In genomic region chr20:48807586-48808381, GRCh38 we compare ENCODE assay signal across 16 cellular contexts. TPM values are rescaled to one million over a fixed set of nuclear protein-coding genes. Genes with fewer than 3 reads are reported as not detected.
DNase-seq lines count a peak whose midpoint lies in the region; ATAC-seq, FAIRE-seq and TF ChIP-seq lines count a peak whose summit lies in the region.
"Had no signal": no experiment of that assay in that cellular context is flagged by ENCODE, and none has a peak within 500 bp of the region (broad histone marks: within the 10 kb centered on the region; RNA-seq: fewer than 3 reads in every experiment).

No MANE protein-coding gene starts in this region.

- TF ChIP-seq CTCF in dorsolateral prefrontal cortex (IDR thresholded peaks at IDR 0.05 in 54 of 56, conservative IDR thresholded peaks at IDR 0.05 in 2 of 56; ENCODE audit: low read depth in 1 of 56, partially characterized antibody in 56 of 56) = peak in 3 of 56 donors; percentile 6 to 27 (median 10)
- no peak for TF ChIP-seq CTCF in osteocyte (IDR thresholded peaks at IDR 0.05)
- no peak for TF ChIP-seq CTCF in HFFc6 (IDR thresholded peaks at IDR 0.05)

- POLR2A ChIA-PET in activated naive CD8-positive, alpha-beta T cell treated with anti-CD3 and anti-CD28 coated beads, Interleukin-2, amount 10 ng/mL, durations not matched to agents 7 days and 5 days (lab: Charles Lee) = interaction anchor here (1.3 kb wide), 1 partner anchor 11 kb away, joined by 3 read pairs; no protein-coding TSS in a partner anchor

- H3K27ac ChIP-seq in dorsolateral prefrontal cortex = peak overlapping the region; percentile 25 to 97 (median 90)
- peak overlapping the region; percentile 93 for H3K27ac ChIP-seq in layer of hippocampus (ENCODE audit: low read depth, low read length)
- H3K27ac ChIP-seq: tibial artery had no signal

- peak overlapping the region in 18 of 59 donors; percentile 1 to 49 (median 12) for H3K4me3 ChIP-seq in dorsolateral prefrontal cortex
- H3K4me3 ChIP-seq: tibial artery had no signal

- no peaks in the 10 kb centered on the region for H3K27me3 ChIP-seq in dorsolateral prefrontal cortex
- no peaks in the 10 kb centered on the region for H3K27me3 ChIP-seq in layer of hippocampus (ENCODE audit: control insufficient read depth, insufficient read depth, low read length)
- H3K27me3 ChIP-seq: tibial artery had no signal

- ATAC-seq in activated naive CD8-positive, alpha-beta T cell treated with anti-CD3 and anti-CD28 coated beads, Interleukin-2, amount 10 ng/mL, durations not matched to agents 7 days and 5 days (ENCODE audit: low read depth) = no peak
- ATAC-seq in GM19395 (IDR thresholded peaks at IDR 0.05; ENCODE audit: unreplicated experiment) = no peak

- intact Hi-C loops in dorsolateral prefrontal cortex (cut with DNase I) = loop anchor here in 1 of 2 donors (1.0 to 5.0 kb wide), 2 partner anchors 55 to 150 kb away; no protein-coding TSS in a partner anchor

- DNase-seq in activated naive CD8-positive, alpha-beta T cell treated with anti-CD3 and anti-CD28 coated beads, Interleukin-2, amount 10 ng/mL, durations not matched to agents 7 days and 5 days = no peak
- no peak for DNase-seq in activated naive CD8-positive, alpha-beta T cell treated with anti-CD3 and anti-CD28 coated beads for 36 hours
- DNase-seq in dorsolateral prefrontal cortex (peak in 9 of 10 donors; percentile 43 to 81 (median 70)), urothelium cell line (ENCODE audit: low spot score) (no peak), osteocyte (ENCODE audit: extremely low spot score, unreplicated experiment) (no peak), HFFc6 (no peak)
- DNase-seq: ACHN, DMS 273 treated with DMSO at 0.1 percent for 48 hours, endodermal cell, kidney, NCI-H1694 treated with DMSO at 0.1 percent for 48 hours, NCI-H69 had no signal

- H3K4me1 Mint-ChIP-seq in activated naive CD8-positive, alpha-beta T cell treated with anti-CD3 and anti-CD28 coated beads, Interleukin-2, amount 10 ng/mL, durations not matched to agents 7 days and 5 days = peaks cover 25% of the 10 kb centered on the region
- H3K4me1 Mint-ChIP-seq in activated naive CD8-positive, alpha-beta T cell treated with anti-CD3 and anti-CD28 coated beads for 36 hours = peaks cover 39% of the 10 kb centered on the region
- no peaks in the 10 kb centered on the region for H3K4me1 Mint-ChIP-seq in osteocyte (ENCODE audit: unreplicated experiment)
- H3K4me1 Mint-ChIP-seq in HFFc6 (ENCODE audit: low read depth) = no peaks in the 10 kb centered on the region
- H3K4me1 Mint-ChIP-seq: endodermal cell had no signal

- H3K27me3 Mint-ChIP-seq in activated naive CD8-positive, alpha-beta T cell treated with anti-CD3 and anti-CD28 coated beads, Interleukin-2, amount 10 ng/mL, durations not matched to agents 7 days and 5 days = no peaks in the 10 kb centered on the region
- H3K27me3 Mint-ChIP-seq in activated naive CD8-positive, alpha-beta T cell treated with anti-CD3 and anti-CD28 coated beads for 36 hours = no peaks in the 10 kb centered on the region
- H3K27me3 Mint-ChIP-seq in osteocyte (ENCODE audit: unreplicated experiment) (no peaks in the 10 kb centered on the region), HFFc6 (ENCODE audit: insufficient read depth) (peaks cover 38% of the 10 kb centered on the region)

- peaks cover 8% of the 10 kb centered on the region for H3K9me3 Mint-ChIP-seq in activated naive CD8-positive, alpha-beta T cell treated with anti-CD3 and anti-CD28 coated beads, Interleukin-2, amount 10 ng/mL, durations not matched to agents 7 days and 5 days
- H3K9me3 Mint-ChIP-seq in activated naive CD8-positive, alpha-beta T cell treated with anti-CD3 and anti-CD28 coated beads for 36 hours = peaks cover 15% of the 10 kb centered on the region
- H3K9me3 Mint-ChIP-seq in osteocyte (ENCODE audit: unreplicated experiment) (no peaks in the 10 kb centered on the region), HFFc6 (peaks cover 18% of the 10 kb centered on the region)

- peak; percentile 17 for FAIRE-seq in urothelium cell line (lab: Jason Lieb, UNC)
- FAIRE-seq: kidney, RCC 7860 had no signal

- H3K36me3 Mint-ChIP-seq in activated naive CD8-positive, alpha-beta T cell treated with anti-CD3 and anti-CD28 coated beads, Interleukin-2, amount 10 ng/mL, durations not matched to agents 7 days and 5 days = peaks cover 64% of the 10 kb centered on the region
- peaks cover 50% of the 10 kb centered on the region for H3K36me3 Mint-ChIP-seq in activated naive CD8-positive, alpha-beta T cell treated with anti-CD3 and anti-CD28 coated beads for 36 hours
- peaks cover 2% of the 10 kb centered on the region for H3K36me3 Mint-ChIP-seq in osteocyte (ENCODE audit: unreplicated experiment)
- peaks cover 13% of the 10 kb centered on the region for H3K36me3 Mint-ChIP-seq in HFFc6 (ENCODE audit: low read depth)

- H3K4me3 Mint-ChIP-seq in activated naive CD8-positive, alpha-beta T cell treated with anti-CD3 and anti-CD28 coated beads, Interleukin-2, amount 10 ng/mL, durations not matched to agents 7 days and 5 days = no peak overlapping the region
- H3K4me3 Mint-ChIP-seq in activated naive CD8-positive, alpha-beta T cell treated with anti-CD3 and anti-CD28 coated beads for 36 hours = no peak overlapping the region
- H3K4me3 Mint-ChIP-seq in osteocyte (ENCODE audit: unreplicated experiment) = no peak overlapping the region
- no peak overlapping the region for H3K4me3 Mint-ChIP-seq in HFFc6
- H3K4me3 Mint-ChIP-seq: endodermal cell had no signal

- peak overlapping the region; percentile 1 for H3K27ac Mint-ChIP-seq in activated naive CD8-positive, alpha-beta T cell treated with anti-CD3 and anti-CD28 coated beads, Interleukin-2, amount 10 ng/mL, durations not matched to agents 7 days and 5 days
- no peak overlapping the region for H3K27ac Mint-ChIP-seq in activated naive CD8-positive, alpha-beta T cell treated with anti-CD3 and anti-CD28 coated beads for 36 hours
- H3K27ac Mint-ChIP-seq in osteocyte (ENCODE audit: unreplicated experiment) (no peak overlapping the region), HFFc6 (no peak overlapping the region)
- H3K27ac Mint-ChIP-seq: endodermal cell had no signal

RNA-seq across cellular contexts. Expression of gene PREX1, which starts 20.0 kb away (rescaled TPM):
- 100 to 1,000 TPM; 142 to 147 TPM for total RNA-seq in activated naive CD8-positive, alpha-beta T cell treated with anti-CD3 and anti-CD28 coated beads, Interleukin-2, amount 10 ng/mL, durations not matched to agents 7 days and 5 days
- total RNA-seq in activated naive CD8-positive, alpha-beta T cell treated with anti-CD3 and anti-CD28 coated beads for 36 hours = 10 to 100 TPM; 76.8 to 77.1 TPM
- 100 to 1,000 TPM in 76 of 120 experiments, 10 to 100 TPM in 44; 59.8 to 448 (median 117) TPM for total RNA-seq in dorsolateral prefrontal cortex
- total RNA-seq in osteocyte = 22.2 and 24.2 TPM in 2 replicates
- 1 to 10 TPM; 1.8 to 4.1 (median 2.8) TPM for total RNA-seq in HFFc6 (2021; fragmentation: NEBNext Ultra II Directional; extraction: Animal tissue kit (Norgen Biotek cat#: 25700))

Comparison
In these comparisons a context has a peak if more than half of its experiments do, and no peak if none do; other contexts are left out.
1. DNase-seq: peak in dorsolateral prefrontal cortex (9 of 10); none in activated naive CD8-positive, alpha-beta T cell treated with anti-CD3 and anti-CD28 coated beads, Interleukin-2, amount 10 ng/mL, durations not matched to agents 7 days and 5 days (single experiment), activated naive CD8-positive, alpha-beta T cell treated with anti-CD3 and anti-CD28 coated beads for 36 hours (single experiment), urothelium cell line (single experiment), osteocyte (single experiment) and HFFc6 (single experiment).